ENCODE assay signal across 27 cellular contexts in genomic region chr7:99625321-99625720, GRCh38. TPM values are rescaled to one million over a fixed set of nuclear protein-coding genes. Genes with fewer than 3 reads are reported as not detected.
DNase-seq lines count a peak whose midpoint lies in the region; ATAC-seq, FAIRE-seq and TF ChIP-seq lines count a peak whose summit lies in the region.
"Had no signal": no experiment of that assay in that cellular context is flagged by ENCODE, and none has a peak within 500 bp of the region (broad histone marks: within the 10 kb centered on the region; RNA-seq: fewer than 3 reads in every experiment).

No MANE protein-coding gene starts in this region.

- intact Hi-C loops in natural killer cell (cut with micrococcal nuclease): no loop called here

- no peak for DNase-seq in activated T-cell treated with anti-CD3 and anti-CD28 coated beads, Interleukin-2, amount 50 U/mL, for 24 hours
- no peak for DNase-seq in activated T-cell treated with anti-CD3 and anti-CD28 coated beads, Interleukin-2, amount 50 U/mL, for 1 hour
- no peak for DNase-seq in HL-60 (ENCODE audit: low read depth in 1 of 2, low spot score in 1 of 2)
- DNase-seq in activated naive CD4-positive, alpha-beta T cell treated with anti-CD3 and anti-CD28 coated beads, Interleukin-2, amount 50 U/mL, for 72 hours (ENCODE audit: low spot score in 2 of 2): no peak
- no peak for DNase-seq in natural killer cell
- no peak for DNase-seq in SK-N-DZ (ENCODE audit: low spot score)
- no peak for DNase-seq in small intestine
- DNase-seq in occipital lobe (lab: John Stamatoyannopoulos, UW): no peak
- DNase-seq: ACHN; activated CD4-positive, alpha-beta T cell treated with anti-CD3 and anti-CD28 coated beads for 4 hours; activated effector memory CD4-positive, alpha-beta T cell treated with Interleukin-2 at 50 U/mL for 16 hours; cerebellar nuclear complex; effector CD4-positive, alpha-beta T cell; GF-D8; glutamatergic neuron; HFFc6; NCI-H1436; NCI-H526 treated with DMSO at 0.1 percent for 48 hours; RPMI8226; sigmoid colon had no signal

- H3K27ac Mint-ChIP-seq in activated T-cell treated with anti-CD3 and anti-CD28 coated beads, Interleukin-2, amount 50 U/mL, for 24 hours: peak overlapping the region; percentile 95
- H3K27ac Mint-ChIP-seq in activated naive CD4-positive, alpha-beta T cell treated with anti-CD3 and anti-CD28 coated beads, Interleukin-2, amount 50 U/mL, for 72 hours: peak overlapping the region; percentile 94 to 99
- peak overlapping the region; percentile 85 to 89 for H3K27ac Mint-ChIP-seq in natural killer cell
- H3K27ac Mint-ChIP-seq: HFFc6, nephron had no signal

- ATAC-seq in activated naive CD4-positive, alpha-beta T cell treated with anti-CD3 and anti-CD28 coated beads, Interleukin-2, amount 50 U/mL, for 72 hours: no peak
- ATAC-seq in natural killer cell: no peak
- ATAC-seq: left lobe of liver; stimulated activated memory B cell treated with anti-CD40 and anti-IgM and Interleukin-4, amounts not matched to agents 10 μg/mL and 1 μg/mL and 100 μg/mL, for 72 hours had no signal

- H3K27ac ChIP-seq in HL-60 (replicated peaks): peak overlapping the region; percentile 84
- H3K27ac ChIP-seq in small intestine (ENCODE audit: low read depth in 1 of 2, low read length in 1 of 2): no peak overlapping the region
- H3K27ac ChIP-seq: C4-2B, sigmoid colon, tibial artery had no signal

- TF ChIP-seq CTCF in HL-60 (IDR thresholded peaks at IDR 0.05; ENCODE audit: insufficient read depth, low read length): no peak
- no peak for TF ChIP-seq CTCF in natural killer cell (IDR thresholded peaks at IDR 0.05)

- WGBS in small intestine, 3 donors: 87 to 89% (median 88%) methylated on average over 5 of the region's 5 CpGs

- H3K27me3 ChIP-seq in HL-60 (ENCODE audit: insufficient read depth, poor library complexity, severe bottlenecking) (no peaks in the 10 kb centered on the region), small intestine (ENCODE audit: control insufficient read depth in 2 of 2, insufficient read depth in 2 of 2, low read length in 2 of 2) (no peaks in the 10 kb centered on the region)
- H3K27me3 ChIP-seq: sigmoid colon, tibial artery had no signal

- no peaks in the 10 kb centered on the region for H3K9me3 Mint-ChIP-seq in activated T-cell treated with anti-CD3 and anti-CD28 coated beads, Interleukin-2, amount 50 U/mL, for 24 hours
- no peaks in the 10 kb centered on the region for H3K9me3 Mint-ChIP-seq in activated naive CD4-positive, alpha-beta T cell treated with anti-CD3 and anti-CD28 coated beads, Interleukin-2, amount 50 U/mL, for 72 hours
- H3K9me3 Mint-ChIP-seq in natural killer cell: no peaks in the 10 kb centered on the region
- H3K9me3 Mint-ChIP-seq: HFFc6; nephron; stimulated activated memory B cell treated with anti-CD40 and anti-IgM and Interleukin-4, amounts not matched to agents 10 μg/mL and 1 μg/mL and 100 μg/mL, for 72 hours had no signal

- H3K4me3 Mint-ChIP-seq in activated T-cell treated with anti-CD3 and anti-CD28 coated beads, Interleukin-2, amount 50 U/mL, for 24 hours: peak overlapping the region; percentile 82
- no peak overlapping the region for H3K4me3 Mint-ChIP-seq in natural killer cell
- H3K4me3 Mint-ChIP-seq: HFFc6; nephron; stimulated activated memory B cell treated with anti-CD40 and anti-IgM and Interleukin-4, amounts not matched to agents 10 μg/mL and 1 μg/mL and 100 μg/mL, for 72 hours had no signal

- peaks cover 13 to 20% of the 10 kb centered on the region in 2 donors for H3K36me3 ChIP-seq in small intestine (ENCODE audit: control insufficient read depth in 2 of 2, insufficient read depth in 2 of 2, low read length in 2 of 2)

- no peak for FAIRE-seq in small intestine (lab: Jason Lieb, UNC)
- FAIRE-seq: astrocyte, TTC549 had no signal

- no peaks in the 10 kb centered on the region for H3K9me3 ChIP-seq in small intestine (ENCODE audit: control insufficient read depth, low read depth)
- H3K9me3 ChIP-seq: sigmoid colon, tibial artery had no signal

- peaks cover 84% of the 10 kb centered on the region for H3K4me1 Mint-ChIP-seq in activated T-cell treated with anti-CD3 and anti-CD28 coated beads, Interleukin-2, amount 50 U/mL, for 24 hours (ENCODE audit: low read depth)
- peaks cover 29 to 32% of the 10 kb centered on the region in 2 donors for H3K4me1 Mint-ChIP-seq in natural killer cell
- H3K4me1 Mint-ChIP-seq: nephron had no signal

- H3K4me3 ChIP-seq in HL-60 (replicated peaks; ENCODE audit: insufficient read depth, low read length) (no peak overlapping the region), small intestine (ENCODE audit: low read depth in 1 of 2, low read length in 2 of 2) (no peak overlapping the region)
- H3K4me3 ChIP-seq: sigmoid colon, tibial artery had no signal

- no peaks in the 10 kb centered on the region for H3K27me3 Mint-ChIP-seq in activated T-cell treated with anti-CD3 and anti-CD28 coated beads, Interleukin-2, amount 50 U/mL, for 24 hours
- no peaks in the 10 kb centered on the region for H3K27me3 Mint-ChIP-seq in natural killer cell (ENCODE audit: low read depth in 2 of 2)
- H3K27me3 Mint-ChIP-seq: stimulated activated memory B cell treated with anti-CD40 and anti-IgM and Interleukin-4, amounts not matched to agents 10 μg/mL and 1 μg/mL and 100 μg/mL, for 72 hours had no signal

- H3K36me3 Mint-ChIP-seq in activated T-cell treated with anti-CD3 and anti-CD28 coated beads, Interleukin-2, amount 50 U/mL, for 24 hours (ENCODE audit: low read depth): peaks cover 97% of the 10 kb centered on the region
- H3K36me3 Mint-ChIP-seq in activated naive CD4-positive, alpha-beta T cell treated with anti-CD3 and anti-CD28 coated beads, Interleukin-2, amount 50 U/mL, for 72 hours: peaks cover 43 to 88% of the 10 kb centered on the region in 2 donors
- H3K36me3 Mint-ChIP-seq in natural killer cell: peaks cover 16% of the 10 kb centered on the region

- H3K4me1 ChIP-seq in small intestine (ENCODE audit: control insufficient read depth in 2 of 2, insufficient read depth in 1 of 2, low read depth in 1 of 2, low read length in 1 of 2): peaks cover 0 to 2% of the 10 kb centered on the region in 2 donors
- H3K4me1 ChIP-seq: sigmoid colon had no signal

RNA-seq across cellular contexts. Expression of gene ZSCAN25, which starts 8.6 kb away (rescaled TPM):
- total RNA-seq in activated naive CD4-positive, alpha-beta T cell treated with anti-CD3 and anti-CD28 coated beads, Interleukin-2, amount 50 U/mL, for 72 hours: 10 to 100 TPM; 30.7 to 31.8 TPM
- total RNA-seq in natural killer cell (10 to 100 TPM; 24.4 to 37.4 (median 27.8) TPM), occipital lobe (18.4 TPM)
- 11.7 and 16.3 TPM in 2 replicates for polyA plus RNA-seq in SK-N-DZ (2014; cell fraction: cytosol; rRNA removed)
- polyA plus RNA-seq in SK-N-DZ (2014; cell fraction: nucleus; rRNA removed): 16.5 and 21.4 TPM in 2 replicates
- 1 to 10 TPM; 4.5 to 5.2 (median 5.1) TPM for polyA plus RNA-seq in small intestine

RNA-seq across cellular contexts. Expression of gene TMEM225B, which starts 27.3 kb away (rescaled TPM):
- total RNA-seq in activated naive CD4-positive, alpha-beta T cell treated with anti-CD3 and anti-CD28 coated beads, Interleukin-2, amount 50 U/mL, for 72 hours: 1 to 10 TPM in 1 of 2 donors, under 1 TPM in 1; 0.76 to 4.1 TPM
- total RNA-seq in natural killer cell (1 to 10 TPM; 1.4 to 2.5 (median 2.0) TPM), occipital lobe (not detected)
- 0.18 and 2.8 TPM in 2 replicates for polyA plus RNA-seq in SK-N-DZ (2014; cell fraction: cytosol; rRNA removed)
- polyA plus RNA-seq in SK-N-DZ (2014; cell fraction: nucleus; rRNA removed): 0.57 TPM in 1 of 2 replicates, not detected in the other
- under 1 TPM in 1 of 3 donors, not detected in 2; 0.45 TPM for polyA plus RNA-seq in small intestine

RNA-seq across cellular contexts. Expression of gene CYP3A5, which starts 54.5 kb away (rescaled TPM):
- under 1 TPM in 1 of 2 donors, not detected in 1; 0.41 TPM for total RNA-seq in activated naive CD4-positive, alpha-beta T cell treated with anti-CD3 and anti-CD28 coated beads, Interleukin-2, amount 50 U/mL, for 72 hours
- under 1 TPM in 1 of 3 donors, not detected in 2; 0.14 TPM for total RNA-seq in natural killer cell
- 0.50 and 2.7 TPM in 2 replicates for polyA plus RNA-seq in SK-N-DZ (2014; cell fraction: cytosol; rRNA removed)
- polyA plus RNA-seq in SK-N-DZ (2014; cell fraction: nucleus; rRNA removed): 3.3 and 5.4 TPM in 2 replicates
- 1,000 to 10,000 TPM in 1 of 3 donors, 100 to 1,000 TPM in 1, 10 to 100 TPM in 1; 63.7 to 1,093 (median 613) TPM for polyA plus RNA-seq in small intestine
- 1.6 TPM for total RNA-seq in occipital lobe
